Comparison of ENCODE assay signal across 12 cellular contexts in genomic region chr14:30868736-30869135, GRCh38. TPM values are rescaled to one million over a fixed set of nuclear protein-coding genes. Genes with fewer than 3 reads are reported as not detected.
"Had no signal": no experiment of that assay in that cellular context is flagged by ENCODE, and none has a peak within 500 bp of the region (broad histone marks: within the 10 kb centered on the region; RNA-seq: fewer than 3 reads in every experiment).

No MANE protein-coding gene starts in this region.

- H3K27ac ChIP-seq: GM23248 had no signal

- FAIRE-seq: H1, H54 had no signal

- H3K9me3 ChIP-seq: HAP-1 had no signal

- H3K4me3 ChIP-seq: GM23248, GM23338, HAP-1 had no signal

- H3K4me2 ChIP-seq: GM23338 had no signal

- DNase-seq: GM23248, GOT3, H7, H9, HCEC 1CT, HFFc6 had no signal

- ATAC-seq: GM23338, HCT116 had no signal

- H2AFZ ChIP-seq: GM23248, GM23338 had no signal

- H3K9ac ChIP-seq: GM23248 had no signal

- H3K36me3 ChIP-seq: HAP-1 had no signal

RNA-seq across cellular contexts. Expression of gene COCH, which starts 5.6 kb away (rescaled TPM):
- total RNA-seq: GM23248, H4, HFFc6 had no signal
- polyA plus RNA-seq: GM23248 had no signal
